In genomic region chr2:43484323-43484930, GRCh38 we compare ENCODE assay signal across 8 cellular contexts.
A peak's percentile ranks its signal among the peaks of the same experiment; 100 is the strongest.
DNase-seq lines count a peak whose midpoint lies in the region; ATAC-seq and TF ChIP-seq lines count a peak whose summit lies in the region.

No MANE protein-coding gene starts in this region.

- H3K36me3 ChIP-seq in DOHH2 (ENCODE audit: control insufficient read depth, low read length) (peaks cover 6% of the 10 kb centered on the region), mucosa of descending colon (ENCODE audit: low read depth) (no peaks in the 10 kb centered on the region)

- no peaks in the 10 kb centered on the region for H3K4me1 Mint-ChIP-seq in endothelial cell (ENCODE audit: unreplicated experiment)

- H3K36me3 Mint-ChIP-seq in endothelial cell (ENCODE audit: low read depth, unreplicated experiment): no peaks in the 10 kb centered on the region
- peaks cover 0 to 7% of the 10 kb centered on the region in 2 donors for H3K36me3 Mint-ChIP-seq in activated naive CD4-positive, alpha-beta T cell treated with anti-CD3 and anti-CD28 coated beads, Interleukin-2, amount 50 U/mL, for 72 hours

- H3K27me3 Mint-ChIP-seq in endothelial cell (ENCODE audit: unreplicated experiment): no peaks in the 10 kb centered on the region

- intact Hi-C loops in mucosa of descending colon (cut with DNase I, micrococcal nuclease): loop anchor here (10.0 kb wide), 3 partner anchors 250 to 540 kb away; partner anchors contain the start of gene ZFP36L2 (in 1 of the 2)

- H3K27ac ChIP-seq in DOHH2 (ENCODE audit: low read depth, low read length): no peak overlapping the region

- TF ChIP-seq POLR2A in NB4 (IDR thresholded peaks at IDR 0.05; ENCODE audit: extremely low read depth, insufficient read length): no peak

- H3K4me1 ChIP-seq in DOHH2 (ENCODE audit: control insufficient read depth, low read length) (peaks cover 14% of the 10 kb centered on the region), mucosa of descending colon (ENCODE audit: low read depth) (peaks cover 8% of the 10 kb centered on the region)

- H3K9me3 Mint-ChIP-seq in endothelial cell (ENCODE audit: unreplicated experiment): no peaks in the 10 kb centered on the region
- no peaks in the 10 kb centered on the region for H3K9me3 Mint-ChIP-seq in activated naive CD4-positive, alpha-beta T cell treated with anti-CD3 and anti-CD28 coated beads, Interleukin-2, amount 50 U/mL, for 72 hours

- peak; percentile 69 for TF ChIP-seq CTCF in DOHH2 (IDR thresholded peaks at IDR 0.05; ENCODE audit: low read depth, low read length, poor library complexity, severe bottlenecking)
- TF ChIP-seq CTCF in NB4 (IDR thresholded peaks at IDR 0.05; ENCODE audit: low read depth, low read length): peak; percentile 25
- peak; percentile 64 for TF ChIP-seq CTCF in endothelial cell (IDR thresholded peaks at IDR 0.05; ENCODE audit: unreplicated experiment)
- peak; percentile 18 for TF ChIP-seq CTCF in mucosa of descending colon (IDR thresholded peaks at IDR 0.05)

- no peaks in the 10 kb centered on the region for H3K27me3 ChIP-seq in DOHH2 (ENCODE audit: control insufficient read depth, low read length)

- ATAC-seq in mucosa of descending colon: peak; percentile 58
- ATAC-seq in GM18907 (IDR thresholded peaks at IDR 0.05; ENCODE audit: unreplicated experiment): no peak
- ATAC-seq in stimulated activated naive CD8-positive, alpha-beta T cell treated with anti-CD3 and anti-CD28 coated beads, Interleukin-15, Interleukin-2, amounts not matched to agents 100 U/mL and 50 U/mL, for 24 hours: no peak
- no peak for ATAC-seq in activated naive CD4-positive, alpha-beta T cell treated with anti-CD3 and anti-CD28 coated beads, Interleukin-2, amount 50 U/mL, for 72 hours

- H4K20me1 ChIP-seq in DOHH2 (ENCODE audit: control insufficient read depth, insufficient read depth, low read depth, low read length): no peaks in the 10 kb centered on the region

- DNase-seq in NB4 (ENCODE audit: low read depth): peak; percentile 87
- peak; percentile 77 for DNase-seq in RPMI7951 (ENCODE audit: low read depth)
- DNase-seq in endothelial cell (ENCODE audit: low spot score): no peak
- peak in 1 of 3 donors; percentile 31 for DNase-seq in mucosa of descending colon
- no peak for DNase-seq in stimulated activated naive CD8-positive, alpha-beta T cell treated with anti-CD3 and anti-CD28 coated beads, Interleukin-15, Interleukin-2, amounts not matched to agents 100 U/mL and 50 U/mL, for 24 hours
- DNase-seq in activated naive CD4-positive, alpha-beta T cell treated with anti-CD3 and anti-CD28 coated beads, Interleukin-2, amount 50 U/mL, for 72 hours (ENCODE audit: low spot score in 2 of 2): no peak

- H3K4me2 ChIP-seq in DOHH2 (ENCODE audit: low read length): no peak overlapping the region

- H3K79me2 ChIP-seq in DOHH2 (ENCODE audit: control insufficient read depth, low read length): no peaks in the 10 kb centered on the region

- H3F3A ChIP-seq in DOHH2 (ENCODE audit: control insufficient read depth, insufficient read depth): peaks cover 5% of the 10 kb centered on the region; the same call in 1 of the 2 replicates

- no peak overlapping the region for H3K4me3 Mint-ChIP-seq in endothelial cell (ENCODE audit: unreplicated experiment)

- no peaks in the 10 kb centered on the region for H3K9me3 ChIP-seq in DOHH2 (ENCODE audit: control insufficient read depth, insufficient read depth, low read length)
- no peaks in the 10 kb centered on the region for H3K9me3 ChIP-seq in mucosa of descending colon

- no peak overlapping the region for H3K4me3 ChIP-seq in DOHH2 (ENCODE audit: low read length)
- no peak overlapping the region for H3K4me3 ChIP-seq in NB4 (ENCODE audit: low read depth, low read length)
- H3K4me3 ChIP-seq in mucosa of descending colon: no peak overlapping the region

- no peaks in the 10 kb centered on the region for H3K9me2 ChIP-seq in DOHH2 (replicated peaks; ENCODE audit: control insufficient read depth, low read length)

- H3K27ac Mint-ChIP-seq in endothelial cell (ENCODE audit: unreplicated experiment): no peak overlapping the region
- H3K27ac Mint-ChIP-seq in activated naive CD4-positive, alpha-beta T cell treated with anti-CD3 and anti-CD28 coated beads, Interleukin-2, amount 50 U/mL, for 72 hours: no peak overlapping the region

Comparison
In these comparisons a context has a peak if more than half of its experiments do, and no peak if none do; other contexts are left out.
1. CTCF ChIP-seq: peak in every context shown above with its lines; median percentile 69 in DOHH2; 64 in endothelial cell; 25 in NB4; 18 in mucosa of descending colon.
2. DNase-seq: peak in NB4 (single experiment) and RPMI7951 (single experiment); none in endothelial cell (single experiment), stimulated activated naive CD8-positive, alpha-beta T cell treated with anti-CD3 and anti-CD28 coated beads, Interleukin-15, Interleukin-2, amounts not matched to agents 100 U/mL and 50 U/mL, for 24 hours (single experiment) and activated naive CD4-positive, alpha-beta T cell treated with anti-CD3 and anti-CD28 coated beads, Interleukin-2, amount 50 U/mL, for 72 hours (0 of 2).